ENCODE assay signal across 8 cellular contexts in the genomic region with DNA sequence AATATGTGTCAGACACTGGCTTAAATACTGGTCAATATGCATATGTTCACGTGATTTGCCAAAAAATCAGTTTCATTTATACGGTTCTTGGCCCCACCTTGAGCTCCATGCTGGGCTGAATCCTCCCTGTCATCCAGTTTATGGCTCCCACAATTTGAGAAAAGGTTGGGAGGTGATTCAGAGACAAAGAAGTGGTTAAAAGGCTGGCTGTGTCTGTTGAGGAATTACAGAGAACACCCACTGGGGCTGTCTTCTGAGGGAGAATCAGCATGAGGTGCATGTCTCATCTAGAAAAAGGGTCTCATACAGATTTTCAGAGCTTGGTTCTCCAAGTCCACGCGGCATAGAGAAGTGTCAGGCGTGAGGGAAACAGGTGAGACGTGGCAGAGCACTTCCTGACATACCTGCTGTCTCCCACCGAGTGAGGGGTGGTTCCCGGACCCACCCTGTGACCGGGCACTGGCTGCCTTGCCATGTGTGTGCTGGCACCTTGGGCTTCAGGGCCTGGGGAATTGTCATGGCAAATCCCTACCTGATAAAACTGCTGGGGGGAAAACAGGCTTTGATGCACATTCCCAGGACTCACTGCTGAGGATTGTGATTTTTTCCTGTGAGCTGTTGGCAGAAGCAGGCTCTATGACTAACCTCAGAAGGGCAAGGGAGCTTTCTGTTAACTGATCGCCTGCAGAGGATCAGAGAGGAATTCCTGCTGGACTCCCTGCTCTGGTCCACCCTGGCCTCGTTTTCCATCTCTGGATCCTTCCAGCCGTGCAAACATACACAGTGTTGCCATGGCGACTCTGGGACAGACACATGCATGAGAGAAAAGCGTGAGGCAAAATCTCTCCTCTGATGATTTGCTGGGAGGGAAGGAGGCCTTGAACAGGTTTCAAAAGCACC.
DNase-seq lines count a peak whose midpoint lies in the region; TF ChIP-seq lines count a peak whose summit lies in the region.
"Had no signal": no experiment of that assay in that cellular context is flagged by ENCODE, and none has a peak within 500 bp of the region (broad histone marks: within the 10 kb centered on the region; RNA-seq: fewer than 3 reads in every experiment).

No MANE protein-coding gene starts in this region.

- H3K36me3 ChIP-seq in breast epithelium (no peaks in the 10 kb centered on the region), MM.1S (replicated peaks; ENCODE audit: insufficient read depth, low read length) (no peaks in the 10 kb centered on the region)

- H3K79me2 ChIP-seq in MM.1S (ENCODE audit: low read length), result no peaks in the 10 kb centered on the region

- DNase-seq in M059J (ENCODE audit: low read depth) (peak; percentile 96), breast epithelium (ENCODE audit: low spot score in 2 of 2) (peak; percentile 52 to 60), kidney tubule cell (ENCODE audit: low spot score) (peak; percentile 93), superior temporal gyrus (ENCODE audit: extremely low spot score) (peak; percentile 48), NCI-H345 treated with DMSO at 0.1 percent for 48 hours (lab: John Stamatoyannopoulos, UW; ENCODE audit: unreplicated experiment) (no peak), MM.1S (no peak), COLO829 (ENCODE audit: low spot score) (no peak)
- DNase-seq: activated CD4-positive, alpha-beta T cell treated with anti-CD3 and anti-CD28 coated beads, Interleukin-2, amount 50 U/mL, for 48 hours had no signal

- TF ChIP-seq POLR2A in breast epithelium (IDR thresholded peaks at IDR 0.05), result no peak

- H4K20me1 ChIP-seq in MM.1S (ENCODE audit: insufficient read depth, low read length), result no peaks in the 10 kb centered on the region

- TF ChIP-seq CTCF in breast epithelium (IDR thresholded peaks at IDR 0.05) (no peak), MM.1S (IDR thresholded peaks at IDR 0.05; ENCODE audit: low read length) (no peak)

- no peaks in the 10 kb centered on the region for H3K27me3 ChIP-seq in breast epithelium
- H3K27me3 ChIP-seq in MM.1S (replicated peaks; ENCODE audit: insufficient read depth, low read length), result no peaks in the 10 kb centered on the region

- intact Hi-C loops in breast epithelium (cut with DNase I; ENCODE audit: low total_unique reads), result no loop called here

- H2AFZ ChIP-seq in MM.1S (ENCODE audit: low read length), result no peak overlapping the region

- H3K9ac ChIP-seq in MM.1S (ENCODE audit: low read length), result no peak overlapping the region

- H3K4me3 ChIP-seq in breast epithelium, result no peak overlapping the region
- H3K4me3 ChIP-seq in MM.1S (ENCODE audit: low read length), result no peak overlapping the region

- H3K4me1 ChIP-seq in breast epithelium (no peaks in the 10 kb centered on the region), MM.1S (ENCODE audit: low read length) (no peaks in the 10 kb centered on the region)

- H3K4me2 ChIP-seq in MM.1S (ENCODE audit: low read depth, low read length), result no peak overlapping the region

- H3K9me2 ChIP-seq in MM.1S (replicated peaks; ENCODE audit: insufficient read depth, low read length), result no peaks in the 10 kb centered on the region

- H3K9me3 ChIP-seq in breast epithelium (no peaks in the 10 kb centered on the region), MM.1S (replicated peaks; ENCODE audit: insufficient read depth, low read length) (no peaks in the 10 kb centered on the region)

- H3F3A ChIP-seq in MM.1S (ENCODE audit: insufficient read depth, low read length), result no peaks in the 10 kb centered on the region

- H3K27ac ChIP-seq in breast epithelium (peak overlapping the region; percentile 31 to 55), MM.1S (ENCODE audit: low read length) (no peak overlapping the region)

Comparison
In these comparisons a context has a peak if more than half of its experiments do, and no peak if none do; other contexts are left out.
1. DNase-seq: peak in M059J (single experiment), breast epithelium (2 of 2), kidney tubule cell (single experiment) and superior temporal gyrus (single experiment); none in NCI-H345 treated with DMSO at 0.1 percent for 48 hours (single experiment), MM.1S (single experiment) and COLO829 (single experiment).